ENCODE assay signal across 8 cellular contexts in the genomic region with DNA sequence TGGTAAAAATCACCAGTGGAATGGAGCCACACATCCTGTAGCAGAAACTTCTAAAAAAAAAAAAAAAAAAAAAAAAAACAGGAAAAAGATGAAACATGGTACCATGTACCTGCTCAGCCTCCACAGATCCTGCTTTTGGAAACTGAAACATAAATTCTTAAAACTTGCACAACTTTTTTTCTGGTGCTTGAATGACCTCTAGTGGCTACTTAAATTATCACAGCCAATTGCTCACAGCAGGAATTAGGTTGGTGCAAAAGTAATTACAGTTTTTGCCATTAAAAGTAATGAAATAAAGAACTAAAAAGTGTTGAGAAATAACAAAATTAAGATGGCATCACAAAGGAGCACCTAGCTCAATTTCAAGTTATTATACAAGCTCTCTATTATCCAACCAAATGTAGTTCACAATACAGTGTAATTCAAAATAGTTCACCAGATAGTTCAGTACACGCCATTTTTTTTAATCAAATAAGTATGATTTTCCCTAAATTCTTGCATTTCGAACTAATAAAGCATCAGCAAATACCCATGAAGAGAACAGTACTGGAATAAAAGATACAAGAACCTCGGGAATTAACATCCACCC.
DNase-seq lines count a peak whose midpoint lies in the region; ATAC-seq and FAIRE-seq lines count a peak whose summit lies in the region.

No MANE protein-coding gene starts in this region.

- ATAC-seq in esophagus mucosa (no peak), GM21447 (IDR thresholded peaks at IDR 0.05; ENCODE audit: unreplicated experiment) (no peak)

- no peaks in the 10 kb centered on the region for H3K27me3 ChIP-seq in small intestine (ENCODE audit: control insufficient read depth in 2 of 2, insufficient read depth in 2 of 2, low read length in 2 of 2)

- no peaks in the 10 kb centered on the region for H3K4me1 ChIP-seq in small intestine (ENCODE audit: control insufficient read depth in 2 of 2, insufficient read depth in 1 of 2, low read depth in 1 of 2, low read length in 1 of 2)

- H3K27ac ChIP-seq in small intestine (ENCODE audit: low read depth in 1 of 2, low read length in 1 of 2): no peak overlapping the region

- DNase-seq in EH (ENCODE audit: low read depth) (peak; percentile 53), HTR-8/SVneo (ENCODE audit: insufficient read length, low spot score) (peak; percentile 15), SW 1271 (lab: John Stamatoyannopoulos, UW) (peak; percentile 46 to 64), frontal cortex (ENCODE audit: low spot score in 2 of 2) (peak in 1 of 2 donors; percentile 10), small intestine (peak; percentile 57), amniotic stem cell (lab: John Stamatoyannopoulos, UW) (no peak)

- no peaks in the 10 kb centered on the region for H3K9me3 ChIP-seq in small intestine (ENCODE audit: control insufficient read depth, low read depth)

- no peaks in the 10 kb centered on the region for H3K36me3 ChIP-seq in small intestine (ENCODE audit: control insufficient read depth in 2 of 2, insufficient read depth in 2 of 2, low read length in 2 of 2)

- WGBS in small intestine, 3 donors: 52 to 61% (median 61%) methylated on average over 3 of the region's 3 CpGs

- H3K4me3 ChIP-seq in small intestine (ENCODE audit: low read depth in 1 of 2, low read length in 2 of 2): no peak overlapping the region

- FAIRE-seq in HTR-8/SVneo (lab: Jason Lieb, UNC): no peak
- FAIRE-seq in frontal cortex (lab: Jason Lieb, UNC): peak; percentile 99
- peak; percentile 92 for FAIRE-seq in small intestine (lab: Jason Lieb, UNC)
